1 cellular context compared by ENCODE assay signal in genomic region chr5:40486437-40487270, GRCh38.
TF ChIP-seq lines count a peak whose summit lies in the region.

No MANE protein-coding gene starts in this region.

TF ChIP-seq in GM12878, 131 proteins besides CTCF, POLR2A, EP300 and RAD21 (continued from another document and continues in another):
- TF ChIP-seq PRDM15 (CRISPR knock-in tag; IDR thresholded peaks at IDR 0.05): no peak
- TF ChIP-seq WRNIP1 (IDR thresholded peaks at IDR 0.05; ENCODE audit: borderline replicate concordance, low read depth, low read length): no peak
- TF ChIP-seq BCL11A (IDR thresholded peaks at IDR 0.05; ENCODE audit: low read depth, low read length): peak; percentile 80
- peak; percentile 93 for TF ChIP-seq DPF2 (IDR thresholded peaks at IDR 0.05)
- 0 out of 2 replicates have a peak, but pooled peaks have one; percentile 62 for TF ChIP-seq MYB (IDR thresholded peaks at IDR 0.05; ENCODE audit: borderline replicate concordance, low read depth, low read length)
- no peak for TF ChIP-seq IRF5 (IDR thresholded peaks at IDR 0.05; ENCODE audit: borderline replicate concordance)
- TF ChIP-seq, protein P1, sequence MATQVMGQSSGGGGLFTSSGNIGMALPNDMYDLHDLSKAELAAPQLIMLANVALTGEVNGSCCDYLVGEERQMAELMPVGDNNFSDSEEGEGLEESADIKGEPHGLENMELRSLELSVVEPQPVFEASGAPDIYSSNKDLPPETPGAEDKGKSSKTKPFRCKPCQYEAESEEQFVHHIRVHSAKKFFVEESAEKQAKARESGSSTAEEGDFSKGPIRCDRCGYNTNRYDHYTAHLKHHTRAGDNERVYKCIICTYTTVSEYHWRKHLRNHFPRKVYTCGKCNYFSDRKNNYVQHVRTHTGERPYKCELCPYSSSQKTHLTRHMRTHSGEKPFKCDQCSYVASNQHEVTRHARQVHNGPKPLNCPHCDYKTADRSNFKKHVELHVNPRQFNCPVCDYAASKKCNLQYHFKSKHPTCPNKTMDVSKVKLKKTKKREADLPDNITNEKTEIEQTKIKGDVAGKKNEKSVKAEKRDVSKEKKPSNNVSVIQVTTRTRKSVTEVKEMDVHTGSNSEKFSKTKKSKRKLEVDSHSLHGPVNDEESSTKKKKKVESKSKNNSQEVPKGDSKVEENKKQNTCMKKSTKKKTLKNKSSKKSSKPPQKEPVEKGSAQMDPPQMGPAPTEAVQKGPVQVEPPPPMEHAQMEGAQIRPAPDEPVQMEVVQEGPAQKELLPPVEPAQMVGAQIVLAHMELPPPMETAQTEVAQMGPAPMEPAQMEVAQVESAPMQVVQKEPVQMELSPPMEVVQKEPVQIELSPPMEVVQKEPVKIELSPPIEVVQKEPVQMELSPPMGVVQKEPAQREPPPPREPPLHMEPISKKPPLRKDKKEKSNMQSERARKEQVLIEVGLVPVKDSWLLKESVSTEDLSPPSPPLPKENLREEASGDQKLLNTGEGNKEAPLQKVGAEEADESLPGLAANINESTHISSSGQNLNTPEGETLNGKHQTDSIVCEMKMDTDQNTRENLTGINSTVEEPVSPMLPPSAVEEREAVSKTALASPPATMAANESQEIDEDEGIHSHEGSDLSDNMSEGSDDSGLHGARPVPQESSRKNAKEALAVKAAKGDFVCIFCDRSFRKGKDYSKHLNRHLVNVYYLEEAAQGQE (IDR thresholded peaks at IDR 0.05; ENCODE audit: low read depth, low read length): no peak
- no peak for TF ChIP-seq EZH2 (IDR thresholded peaks at IDR 0.05; ENCODE audit: borderline replicate concordance, control insufficient read depth, low read depth, low read length)
- peak; percentile 92 for TF ChIP-seq USF2 (IDR thresholded peaks at IDR 0.05; ENCODE audit: borderline replicate concordance, low read depth, low read length)
- TF ChIP-seq ATF7 (IDR thresholded peaks at IDR 0.05; ENCODE audit: low read depth): peak; percentile 99
- no peak for TF ChIP-seq CEBPB (IDR thresholded peaks at IDR 0.05; ENCODE audit: borderline replicate concordance in 1 of 2, low read depth in 2 of 2, low read length in 2 of 2)
- TF ChIP-seq, protein P2, sequence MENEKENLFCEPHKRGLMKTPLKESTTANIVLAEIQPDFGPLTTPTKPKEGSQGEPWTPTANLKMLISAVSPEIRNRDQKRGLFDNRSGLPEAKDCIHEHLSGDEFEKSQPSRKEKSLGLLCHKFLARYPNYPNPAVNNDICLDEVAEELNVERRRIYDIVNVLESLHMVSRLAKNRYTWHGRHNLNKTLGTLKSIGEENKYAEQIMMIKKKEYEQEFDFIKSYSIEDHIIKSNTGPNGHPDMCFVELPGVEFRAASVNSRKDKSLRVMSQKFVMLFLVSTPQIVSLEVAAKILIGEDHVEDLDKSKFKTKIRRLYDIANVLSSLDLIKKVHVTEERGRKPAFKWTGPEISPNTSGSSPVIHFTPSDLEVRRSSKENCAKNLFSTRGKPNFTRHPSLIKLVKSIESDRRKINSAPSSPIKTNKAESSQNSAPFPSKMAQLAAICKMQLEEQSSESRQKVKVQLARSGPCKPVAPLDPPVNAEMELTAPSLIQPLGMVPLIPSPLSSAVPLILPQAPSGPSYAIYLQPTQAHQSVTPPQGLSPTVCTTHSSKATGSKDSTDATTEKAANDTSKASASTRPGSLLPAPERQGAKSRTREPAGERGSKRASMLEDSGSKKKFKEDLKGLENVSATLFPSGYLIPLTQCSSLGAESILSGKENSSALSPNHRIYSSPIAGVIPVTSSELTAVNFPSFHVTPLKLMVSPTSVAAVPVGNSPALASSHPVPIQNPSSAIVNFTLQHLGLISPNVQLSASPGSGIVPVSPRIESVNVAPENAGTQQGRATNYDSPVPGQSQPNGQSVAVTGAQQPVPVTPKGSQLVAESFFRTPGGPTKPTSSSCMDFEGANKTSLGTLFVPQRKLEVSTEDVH (IDR thresholded peaks at IDR 0.05; ENCODE audit: low read depth, partially characterized antibody): no peak
- TF ChIP-seq CHD4 (IDR thresholded peaks at IDR 0.05): no peak
- TF ChIP-seq NFIC (IDR thresholded peaks at IDR 0.05; ENCODE audit: low read depth, low read length): peak; percentile 95
- 0 out of 2 replicates have a peak, but pooled peaks have one; percentile 48 for TF ChIP-seq RCOR1 (conservative IDR thresholded peaks at IDR 0.05; ENCODE audit: low read depth, low read length)
- TF ChIP-seq HCFC1 (IDR thresholded peaks at IDR 0.05; ENCODE audit: low read length): no peak
- no peak for TF ChIP-seq ZNF384 (IDR thresholded peaks at IDR 0.05; ENCODE audit: borderline replicate concordance, low read depth, low read length)
- peak; percentile 90 for TF ChIP-seq CREB1 (IDR thresholded peaks at IDR 0.05; ENCODE audit: low read depth)
- 0 out of 2 replicates have a peak, but pooled peaks have one; percentile 12 for TF ChIP-seq CHD2 (IDR thresholded peaks at IDR 0.05; ENCODE audit: borderline replicate concordance, low read depth, low read length)
- TF ChIP-seq ASH2L (IDR thresholded peaks at IDR 0.05; ENCODE audit: borderline replicate concordance, low read depth): no peak
- TF ChIP-seq LARP7 (IDR thresholded peaks at IDR 0.05): no peak
- peak; percentile 53; the same call in 1 of the 3 replicates for TF ChIP-seq POU2F2 (IDR thresholded peaks at IDR 0.05; ENCODE audit: borderline replicate concordance, low read depth, low read length)
- no peak for TF ChIP-seq TARDBP (IDR thresholded peaks at IDR 0.05; ENCODE audit: borderline replicate concordance)
- TF ChIP-seq MAX (IDR thresholded peaks at IDR 0.05; ENCODE audit: low read depth, low read length): peak; percentile 78; the same call in 1 of the 2 replicates
- TF ChIP-seq NBN (IDR thresholded peaks at IDR 0.05): peak; percentile 79
- peak; percentile 93 to 95 for TF ChIP-seq IKZF2 (IDR thresholded peaks at IDR 0.05)
- peak; percentile 42 for TF ChIP-seq GABPA (IDR thresholded peaks at IDR 0.05; ENCODE audit: low read depth)
- no peak; the same call in 1 of the 2 replicates for TF ChIP-seq BMI1 (IDR thresholded peaks at IDR 0.05; ENCODE audit: borderline replicate concordance)
- TF ChIP-seq FOXM1 (IDR thresholded peaks at IDR 0.05; ENCODE audit: low read depth, low read length): peak; percentile 82
- no peak for TF ChIP-seq STAT1 (conservative IDR thresholded peaks at IDR 0.05)
- peak; percentile 76 for TF ChIP-seq TCF12 (IDR thresholded peaks at IDR 0.05; ENCODE audit: low read depth, low read length)
- no peak for TF ChIP-seq PAX8 (IDR thresholded peaks at IDR 0.05)
- TF ChIP-seq NR2F1 (conservative IDR thresholded peaks at IDR 0.05): peak; percentile 63; the same call in 1 of the 2 replicates
- 0 out of 2 replicates have a peak, but pooled peaks have one; percentile 63 for TF ChIP-seq ELK1 (IDR thresholded peaks at IDR 0.05; ENCODE audit: low read depth, low read length)
- TF ChIP-seq KAT2A (conservative IDR thresholded peaks at IDR 0.05; ENCODE audit: control insufficient read depth, low read depth, low read length): no peak
- no peak for TF ChIP-seq SMC3 (IDR thresholded peaks at IDR 0.05; ENCODE audit: borderline replicate concordance, low read length)
- TF ChIP-seq SRF (IDR thresholded peaks at IDR 0.05; ENCODE audit: low read depth in 2 of 2, low read length in 2 of 2): no peak
- TF ChIP-seq PKNOX1 (IDR thresholded peaks at IDR 0.05): peak; percentile 92
- no peak for TF ChIP-seq POLR2AphosphoS2 (IDR thresholded peaks at IDR 0.05; ENCODE audit: low read depth, low read length)
- peak; percentile 80; the same call in 1 of the 2 replicates for TF ChIP-seq ZBED1 (IDR thresholded peaks at IDR 0.05; ENCODE audit: borderline replicate concordance)
- peak; percentile 2 for TF ChIP-seq SP1 (IDR thresholded peaks at IDR 0.05; ENCODE audit: low read depth, low read length)
- TF ChIP-seq NR2C1 (IDR thresholded peaks at IDR 0.05): no peak
- peak; percentile 98 for TF ChIP-seq ATF2 (IDR thresholded peaks at IDR 0.05; ENCODE audit: low read length)
- TF ChIP-seq SMAD1 (IDR thresholded peaks at IDR 0.05; ENCODE audit: low read depth, partially characterized antibody): no peak
